Comparison of ENCODE assay signal across 1 cellular context in genomic region chr1:71967670-71968069, GRCh38.
TF ChIP-seq lines count a peak whose summit lies in the region.

No MANE protein-coding gene starts in this region.

TF ChIP-seq in GM12878, 131 proteins besides CTCF, POLR2A, EP300 and RAD21 (continued from another document and continues in another):
- no peak for TF ChIP-seq REST (IDR thresholded peaks at IDR 0.05; ENCODE audit: low read depth, low read length)
- TF ChIP-seq SUZ12 (IDR thresholded peaks at IDR 0.05; ENCODE audit: unreplicated experiment): no peak
- TF ChIP-seq NR2C2 (IDR thresholded peaks at IDR 0.05; ENCODE audit: borderline replicate concordance, control insufficient read depth, insufficient read length, low read depth): no peak
- no peak for TF ChIP-seq PRDM15 (CRISPR knock-in tag; IDR thresholded peaks at IDR 0.05)
- TF ChIP-seq CBX3 (IDR thresholded peaks at IDR 0.05; ENCODE audit: borderline replicate concordance, low read depth): no peak
- no peak for TF ChIP-seq PAX8 (IDR thresholded peaks at IDR 0.05)
- TF ChIP-seq RCOR1 (conservative IDR thresholded peaks at IDR 0.05; ENCODE audit: low read depth, low read length): no peak
- TF ChIP-seq ASH2L (IDR thresholded peaks at IDR 0.05; ENCODE audit: borderline replicate concordance, low read depth): no peak
- TF ChIP-seq SMC3 (IDR thresholded peaks at IDR 0.05; ENCODE audit: borderline replicate concordance, low read length): no peak
- TF ChIP-seq EED (IDR thresholded peaks at IDR 0.05; ENCODE audit: low read depth): 0 out of 2 replicates have a peak, but pooled peaks have one; percentile 27
- no peak for TF ChIP-seq PKNOX1 (IDR thresholded peaks at IDR 0.05)
- TF ChIP-seq CEBPZ (IDR thresholded peaks at IDR 0.05; ENCODE audit: low read depth, low read length): no peak
- no peak for TF ChIP-seq WRNIP1 (IDR thresholded peaks at IDR 0.05; ENCODE audit: borderline replicate concordance, low read depth, low read length)
- no peak for TF ChIP-seq CHD2 (IDR thresholded peaks at IDR 0.05; ENCODE audit: borderline replicate concordance, low read depth, low read length)
- TF ChIP-seq ZNF24 (IDR thresholded peaks at IDR 0.05): no peak
- TF ChIP-seq CBX5 (IDR thresholded peaks at IDR 0.05; ENCODE audit: low read depth): no peak
- TF ChIP-seq SKIL (IDR thresholded peaks at IDR 0.05; ENCODE audit: low read depth, poor library complexity, severe bottlenecking): no peak
- TF ChIP-seq ZNF592 (IDR thresholded peaks at IDR 0.05): no peak
- TF ChIP-seq TCF7 (IDR thresholded peaks at IDR 0.05; ENCODE audit: borderline replicate concordance): no peak
- no peak for TF ChIP-seq ZBTB4 (CRISPR knock-in tag; IDR thresholded peaks at IDR 0.05)
- TF ChIP-seq DPF2 (IDR thresholded peaks at IDR 0.05): peak; percentile 41; the same call in 1 of the 2 replicates
- TF ChIP-seq CBFB (IDR thresholded peaks at IDR 0.05; ENCODE audit: low read depth): no peak
- TF ChIP-seq E2F8 (IDR thresholded peaks at IDR 0.05; ENCODE audit: low read depth, partially characterized antibody): no peak
- peak; percentile 46 for TF ChIP-seq CREM (IDR thresholded peaks at IDR 0.05; ENCODE audit: low read depth)
- no peak for TF ChIP-seq MXI1 (IDR thresholded peaks at IDR 0.05; ENCODE audit: low read depth, low read length)
- TF ChIP-seq STAT1 (conservative IDR thresholded peaks at IDR 0.05): no peak
- no peak for TF ChIP-seq BACH1 (IDR thresholded peaks at IDR 0.05; ENCODE audit: borderline replicate concordance)
- TF ChIP-seq SMAD1 (IDR thresholded peaks at IDR 0.05; ENCODE audit: low read depth, partially characterized antibody): no peak
- TF ChIP-seq LARP7 (IDR thresholded peaks at IDR 0.05): no peak
